In genomic region chr9:128699096-128699795, GRCh38 we compare ENCODE assay signal across 6 cellular contexts. TPM values are rescaled to one million over a fixed set of nuclear protein-coding genes. Genes with fewer than 3 reads are reported as not detected.
DNase-seq lines count a peak whose midpoint lies in the region; ATAC-seq and TF ChIP-seq lines count a peak whose summit lies in the region.
"Not testable (repeated sequence)": the region's sequence is repeated elsewhere in the genome, so short reads cannot be mapped to it uniquely, and the experiment has no call there.

No MANE protein-coding gene starts in this region.

- TF ChIP-seq POLR2A in spleen (IDR thresholded peaks at IDR 0.05) = not testable (repeated sequence)

- not testable (repeated sequence) for H3K4me3 Mint-ChIP-seq in activated naive CD8-positive, alpha-beta T cell treated with anti-CD3 and anti-CD28 coated beads, Interleukin-2, amount 10 ng/mL, durations not matched to agents 7 days and 5 days

- peaks cover 0 to 23% of the 10 kb centered on the region in 2 donors for H3K36me3 ChIP-seq in left lung
- not testable (repeated sequence) for H3K36me3 ChIP-seq in mucosa of descending colon (ENCODE audit: low read depth)
- peaks cover 0 to 30% (median 20%) of the 10 kb centered on the region in 6 donors for H3K36me3 ChIP-seq in spleen

- H3K36me3 Mint-ChIP-seq in activated naive CD8-positive, alpha-beta T cell treated with anti-CD3 and anti-CD28 coated beads, Interleukin-2, amount 10 ng/mL, durations not matched to agents 7 days and 5 days = not testable (repeated sequence)

- not testable (repeated sequence) for H3K27me3 ChIP-seq in left lung; spleen (replicated peaks in 1 of 7)

- H3K4me3 ChIP-seq in left lung, mucosa of descending colon, spleen: not testable (repeated sequence)

- 92 to 97% (median 94%) methylated on average over 29 to 30 of the region's 30 CpGs for WGBS in spleen, 5 donors

- not testable (repeated sequence) for H3K27ac ChIP-seq in left lung, spleen

- not testable (repeated sequence) for H3K9me3 ChIP-seq in left lung, mucosa of descending colon, spleen

- not testable (repeated sequence) for H3K27ac Mint-ChIP-seq in activated naive CD8-positive, alpha-beta T cell treated with anti-CD3 and anti-CD28 coated beads, Interleukin-2, amount 10 ng/mL, durations not matched to agents 7 days and 5 days

- H3K9me3 Mint-ChIP-seq in activated naive CD8-positive, alpha-beta T cell treated with anti-CD3 and anti-CD28 coated beads, Interleukin-2, amount 10 ng/mL, durations not matched to agents 7 days and 5 days = not testable (repeated sequence)

- POLR2A ChIA-PET in activated naive CD8-positive, alpha-beta T cell treated with anti-CD3 and anti-CD28 coated beads, Interleukin-2, amount 10 ng/mL, durations not matched to agents 7 days and 5 days (lab: Charles Lee) = interaction anchor here (0.7 to 2.0 kb wide), 4 partner anchors 9 to 122 kb away, joined by 3 to 8 read pairs (median 4); partner anchors contain the start of gene ZDHHC12

- TF ChIP-seq CTCF in left lung (IDR thresholded peaks at IDR 0.05); mucosa of descending colon (IDR thresholded peaks at IDR 0.05); spleen (IDR thresholded peaks at IDR 0.05 in 8 of 11, conservative IDR thresholded peaks at IDR 0.05 in 3 of 11): not testable (repeated sequence)

- intact Hi-C loops in left cardiac atrium (cut with DNase I); left lung (cut with DNase I); mucosa of descending colon (cut with DNase I, micrococcal nuclease); spleen (cut with DNase I; ENCODE audit: low total_unique reads): not testable (repeated sequence)

- not testable (repeated sequence) for ATAC-seq in activated naive CD8-positive, alpha-beta T cell treated with anti-CD3 and anti-CD28 coated beads, Interleukin-2, amount 10 ng/mL, durations not matched to agents 7 days and 5 days (ENCODE audit: low read depth); left cardiac atrium; left lung; mucosa of descending colon

- H3K4me1 Mint-ChIP-seq in activated naive CD8-positive, alpha-beta T cell treated with anti-CD3 and anti-CD28 coated beads, Interleukin-2, amount 10 ng/mL, durations not matched to agents 7 days and 5 days = not testable (repeated sequence)

- H3K27me3 Mint-ChIP-seq in activated naive CD8-positive, alpha-beta T cell treated with anti-CD3 and anti-CD28 coated beads, Interleukin-2, amount 10 ng/mL, durations not matched to agents 7 days and 5 days = not testable (repeated sequence)

- H3K4me1 ChIP-seq in left lung (peaks cover 0 to 28% of the 10 kb centered on the region in 2 donors), spleen (peaks cover 3 to 33% (median 22%) of the 10 kb centered on the region in 6 donors)
- not testable (repeated sequence) for H3K4me1 ChIP-seq in mucosa of descending colon (ENCODE audit: low read depth)

- DNase-seq in H4 (ENCODE audit: low spot score) (peak; percentile 1), left cardiac atrium (peak; percentile 7), left lung (peak; percentile 11 to 35), mucosa of descending colon (peak in 2 of 3 donors; percentile 16 to 20), spleen (peak; percentile 53)
- peak; percentile 22 for DNase-seq in activated naive CD8-positive, alpha-beta T cell treated with anti-CD3 and anti-CD28 coated beads, Interleukin-2, amount 10 ng/mL, durations not matched to agents 7 days and 5 days

RNA-seq across cellular contexts. Expression of gene PKN3, which starts 3.1 kb away (rescaled TPM):
- 1.9 and 2.8 TPM in 2 replicates for total RNA-seq in H4 (2014; rRNA removed; shearing (Covaris generic))
- total RNA-seq in activated naive CD8-positive, alpha-beta T cell treated with anti-CD3 and anti-CD28 coated beads, Interleukin-2, amount 10 ng/mL, durations not matched to agents 7 days and 5 days = 1 to 10 TPM; 7.4 to 9.6 TPM
- total RNA-seq in left cardiac atrium (10 to 100 TPM in 1 of 2 donors, 1 to 10 TPM in 1; 6.2 to 11.2 TPM), left lung (10 to 100 TPM; 11.8 to 15.9 TPM), mucosa of descending colon (1 to 10 TPM; 2.5 to 4.9 (median 3.8) TPM), spleen (10 to 100 TPM in 4 of 7 donors, 1 to 10 TPM in 3; 5.6 to 18.5 (median 10.0) TPM)
- polyA plus RNA-seq in spleen = 10 to 100 TPM in 1 of 3 donors, 1 to 10 TPM in 2; 4.1 to 15.1 (median 9.5) TPM

RNA-seq across cellular contexts. Expression of gene SET, which starts 10.2 kb away (rescaled TPM):
- total RNA-seq in H4 (2014; rRNA removed; shearing (Covaris generic)) = 568 and 655 TPM in 2 replicates
- 100 to 1,000 TPM; 411 to 415 TPM for total RNA-seq in activated naive CD8-positive, alpha-beta T cell treated with anti-CD3 and anti-CD28 coated beads, Interleukin-2, amount 10 ng/mL, durations not matched to agents 7 days and 5 days
- total RNA-seq in left cardiac atrium = 100 to 1,000 TPM; 158 to 191 TPM
- total RNA-seq in left lung = 100 to 1,000 TPM; 249 to 294 TPM
- total RNA-seq in mucosa of descending colon = 100 to 1,000 TPM; 174 to 272 (median 212) TPM
- 100 to 1,000 TPM; 140 to 251 (median 216) TPM for total RNA-seq in spleen
- 100 to 1,000 TPM; 127 to 159 (median 158) TPM for polyA plus RNA-seq in spleen

RNA-seq across cellular contexts. Expression of gene ZDHHC12, which starts 24.7 kb away (rescaled TPM):
- total RNA-seq in H4 (2014; rRNA removed; shearing (Covaris generic)) = 46.4 and 57.8 TPM in 2 replicates
- 10 to 100 TPM; 64.1 to 68.9 TPM for total RNA-seq in activated naive CD8-positive, alpha-beta T cell treated with anti-CD3 and anti-CD28 coated beads, Interleukin-2, amount 10 ng/mL, durations not matched to agents 7 days and 5 days
- 10 to 100 TPM in 1 of 2 donors, 1 to 10 TPM in 1; 8.3 to 13.8 TPM for total RNA-seq in left cardiac atrium
- 10 to 100 TPM; 42.2 to 48.9 TPM for total RNA-seq in left lung
- 10 to 100 TPM; 33.0 to 89.5 (median 76.8) TPM for total RNA-seq in mucosa of descending colon
- total RNA-seq in spleen = 10 to 100 TPM; 21.5 to 73.4 (median 24.4) TPM
- 10 to 100 TPM; 31.7 to 51.0 (median 41.5) TPM for polyA plus RNA-seq in spleen

RNA-seq across cellular contexts. Expression of gene DYNC2I2, which starts 42.6 kb away (rescaled TPM):
- 56.9 and 69.0 TPM in 2 replicates for total RNA-seq in H4 (2014; rRNA removed; shearing (Covaris generic))
- 10 to 100 TPM; 37.7 to 40.4 TPM for total RNA-seq in activated naive CD8-positive, alpha-beta T cell treated with anti-CD3 and anti-CD28 coated beads, Interleukin-2, amount 10 ng/mL, durations not matched to agents 7 days and 5 days
- total RNA-seq in left cardiac atrium (10 to 100 TPM; 12.8 to 20.3 TPM), left lung (10 to 100 TPM; 52.7 to 55.4 TPM), mucosa of descending colon (10 to 100 TPM; 36.7 to 46.3 (median 43.7) TPM), spleen (10 to 100 TPM; 19.0 to 38.0 (median 25.8) TPM)
- polyA plus RNA-seq in spleen = 10 to 100 TPM; 40.6 to 61.6 (median 53.8) TPM

Comparison
In these comparisons a context has a peak if more than half of its experiments do, and no peak if none do; other contexts are left out.
1. DNase-seq: peak in every context shown above with its lines; median percentile 53 in spleen; 23 in left lung; 22 in activated naive CD8-positive, alpha-beta T cell treated with anti-CD3 and anti-CD28 coated beads, Interleukin-2, amount 10 ng/mL, durations not matched to agents 7 days and 5 days; 18 in mucosa of descending colon; 7 in left cardiac atrium; 1 in H4.